ENCODE assay signal across 40 cellular contexts in genomic region chr6:19319005-19319404, GRCh38.
"Had no signal": no experiment of that assay in that cellular context is flagged by ENCODE, and none has a peak within 500 bp of the region (broad histone marks: within the 10 kb centered on the region; RNA-seq: fewer than 3 reads in every experiment).

No MANE protein-coding gene starts in this region.

- H3K4me1 Mint-ChIP-seq: activated naive CD4-positive, alpha-beta T cell treated with anti-CD3 and anti-CD28 coated beads, Interleukin-2, amount 10 ng/mL, durations not matched to agents 7 days and 5 days; activated naive CD4-positive, alpha-beta T cell treated with anti-CD3 and anti-CD28 coated beads, Interleukin-2, amount 50 U/mL, for 24 hours; activated naive CD8-positive, alpha-beta T cell treated with anti-CD3 and anti-CD28 coated beads for 36 hours; activated naive CD8-positive, alpha-beta T cell treated with anti-CD3 and anti-CD28 coated beads, Interleukin-2, amount 10 ng/mL, durations not matched to agents 7 days and 5 days; activated naive CD8-positive, alpha-beta T cell treated with anti-CD3 and anti-CD28 coated beads, Interleukin-2, amount 50 U/mL, for 24 hours; activated T-helper 17 cell treated with anti-CD3 and anti-CD28 coated beads, Interleukin-2, amount 50 U/mL, for 72 hours; central memory CD8-positive, alpha-beta T cell had no signal

- H3K27me3 Mint-ChIP-seq: activated naive CD4-positive, alpha-beta T cell treated with anti-CD3 and anti-CD28 coated beads, Interleukin-2, amount 10 ng/mL, durations not matched to agents 7 days and 5 days; activated naive CD4-positive, alpha-beta T cell treated with anti-CD3 and anti-CD28 coated beads, Interleukin-2, amount 50 U/mL, for 24 hours; activated naive CD8-positive, alpha-beta T cell; activated naive CD8-positive, alpha-beta T cell treated with anti-CD3 and anti-CD28 coated beads for 36 hours; activated naive CD8-positive, alpha-beta T cell treated with anti-CD3 and anti-CD28 coated beads, Interleukin-2, amount 10 ng/mL, durations not matched to agents 7 days and 5 days; activated naive CD8-positive, alpha-beta T cell treated with anti-CD3 and anti-CD28 coated beads, Interleukin-2, amount 50 U/mL, for 24 hours; activated T-cell treated with anti-CD3 and anti-CD28 coated beads, Interleukin-2, amount 50 U/mL, for 24 hours; activated T-helper 17 cell treated with anti-CD3 and anti-CD28 coated beads, Interleukin-2, amount 50 U/mL, for 72 hours; central memory CD8-positive, alpha-beta T cell had no signal

- FAIRE-seq: astrocyte, bronchial epithelial cell had no signal

- H3K36me3 Mint-ChIP-seq: activated naive CD4-positive, alpha-beta T cell treated with anti-CD3 and anti-CD28 coated beads, Interleukin-2, amount 10 ng/mL, durations not matched to agents 7 days and 5 days; activated naive CD4-positive, alpha-beta T cell treated with anti-CD3 and anti-CD28 coated beads, Interleukin-2, amount 50 U/mL, for 24 hours; activated naive CD4-positive, alpha-beta T cell treated with anti-CD3 and anti-CD28 coated beads, Interleukin-2, amount 50 U/mL, for 72 hours; activated naive CD8-positive, alpha-beta T cell; activated naive CD8-positive, alpha-beta T cell treated with anti-CD3 and anti-CD28 coated beads for 36 hours; activated naive CD8-positive, alpha-beta T cell treated with anti-CD3 and anti-CD28 coated beads, Interleukin-2, amount 10 ng/mL, durations not matched to agents 7 days and 5 days; brain had no signal

- H3K27ac ChIP-seq: adrenal gland, ascending aorta, body of pancreas, brain microvascular endothelial cell, breast epithelium, cardiac muscle cell had no signal

- H3K4me1 ChIP-seq: adrenal gland, body of pancreas, breast epithelium had no signal

- H3K27ac Mint-ChIP-seq: activated naive CD4-positive, alpha-beta T cell treated with anti-CD3 and anti-CD28 coated beads for 36 hours; activated naive CD4-positive, alpha-beta T cell treated with anti-CD3 and anti-CD28 coated beads, Interleukin-2, amount 10 ng/mL, durations not matched to agents 7 days and 5 days; activated naive CD4-positive, alpha-beta T cell treated with anti-CD3 and anti-CD28 coated beads, Interleukin-2, amount 50 U/mL, for 24 hours; activated naive CD4-positive, alpha-beta T cell treated with anti-CD3 and anti-CD28 coated beads, Interleukin-2, amount 50 U/mL, for 72 hours; activated naive CD8-positive, alpha-beta T cell; activated naive CD8-positive, alpha-beta T cell treated with anti-CD3 and anti-CD28 coated beads for 36 hours; activated naive CD8-positive, alpha-beta T cell treated with anti-CD3 and anti-CD28 coated beads, Interleukin-2, amount 10 ng/mL, durations not matched to agents 7 days and 5 days; activated naive CD8-positive, alpha-beta T cell treated with anti-CD3 and anti-CD28 coated beads, Interleukin-2, amount 50 U/mL, for 24 hours; activated T-cell treated with anti-CD3 and anti-CD28 coated beads, Interleukin-2, amount 50 U/mL, for 24 hours; activated T-cell treated with anti-CD3 and anti-CD28 coated beads, Interleukin-2, amount 50 U/mL, for 72 hours; activated T-helper 1 cell treated with anti-CD3 and anti-CD28 coated beads, Interleukin-12 subunit alpha, Interleukin-12 subunit beta, Interleukin-2, Interleukin-4 antibody, amounts not matched to agents 30 ng/mL and 10 ng/mL and 1 ng/mL, durations not matched to agents 14 hours and 24 hours and 36 hours; activated T-helper 17 cell treated with anti-CD3 and anti-CD28 coated beads, Interleukin-2, amount 50 U/mL, for 72 hours; activated T-helper 2 cell treated with anti-CD3 and anti-CD28 coated beads, Interferon-gamma antibody, Interleukin-2, Interleukin-4, amounts not matched to agents 10 μg/mL and 5 μg/mL and 100 μg/mL, durations not matched to agents 14 hours and 24 hours and 36 hours had no signal

- ATAC-seq: activated naive CD4-positive, alpha-beta T cell treated with anti-CD3 and anti-CD28 coated beads, Interleukin-2, amount 50 U/mL, for 72 hours; activated naive CD8-positive, alpha-beta T cell treated with anti-CD3 and anti-CD28 coated beads, Interleukin-2, amount 50 U/mL, for 24 hours; activated T-cell treated with anti-CD3 and anti-CD28 coated beads, Interleukin-2, amount 50 U/mL, for 4 hours; activated T-cell treated with anti-CD3 and anti-CD28 coated beads, Interleukin-2, amount 50 U/mL, for 72 hours; activated T-helper 17 cell treated with anti-CD3 and anti-CD28 coated beads, Interleukin-2, amount 50 U/mL, for 72 hours; body of pancreas had no signal

- H3K9me3 ChIP-seq: adrenal gland, ascending aorta, body of pancreas, breast epithelium had no signal

- H3K4me3 ChIP-seq: adrenal gland, ascending aorta, body of pancreas, breast epithelium, cardiac muscle cell had no signal

- DNase-seq: activated effector memory CD4-positive, alpha-beta T cell treated with anti-CD3 and anti-CD28 coated beads, Interleukin-2, amount 50 U/mL, for 16 hours; activated effector memory CD4-positive, alpha-beta T cell treated with Interleukin-2 at 50 U/mL for 16 hours; activated gamma-delta T cell; activated gamma-delta T cell treated with Interleukin-2 at 50 U/mL for 16 hours; activated naive CD4-positive, alpha-beta T cell; activated naive CD4-positive, alpha-beta T cell treated with anti-CD3 and anti-CD28 coated beads for 36 hours; activated naive CD4-positive, alpha-beta T cell treated with anti-CD3 and anti-CD28 coated beads, Interleukin-2, amount 10 ng/mL, durations not matched to agents 7 days and 5 days; activated naive CD4-positive, alpha-beta T cell treated with anti-CD3 and anti-CD28 coated beads, Interleukin-2, amount 50 U/mL, for 16 hours; activated naive CD4-positive, alpha-beta T cell treated with Interleukin-2 at 50 U/mL for 16 hours; activated naive CD8-positive, alpha-beta T cell treated with anti-CD3 and anti-CD28 coated beads for 36 hours; activated naive CD8-positive, alpha-beta T cell treated with anti-CD3 and anti-CD28 coated beads, Interleukin-2, amount 10 ng/mL, durations not matched to agents 7 days and 5 days; activated naive CD8-positive, alpha-beta T cell treated with anti-CD3 and anti-CD28 coated beads, Interleukin-2, amount 50 U/mL, for 24 hours; activated T-cell treated with anti-CD3 and anti-CD28 coated beads, Interleukin-2, amount 50 U/mL, for 1 hour; activated T-cell treated with anti-CD3 and anti-CD28 coated beads, Interleukin-2, amount 50 U/mL, for 24 hours; activated T-cell treated with anti-CD3 and anti-CD28 coated beads, Interleukin-2, amount 50 U/mL, for 4 hours; activated T-cell treated with anti-CD3 and anti-CD28 coated beads, Interleukin-2, amount 50 U/mL, for 48 hours; activated T-cell treated with anti-CD3 and anti-CD28 coated beads, Interleukin-2, amount 50 U/mL, for 72 hours; adrenal gland; amniotic stem cell; amygdala; anterior cingulate cortex; aorta; body of pancreas; brain microvascular endothelial cell; caudate nucleus; central memory CD4-positive, alpha-beta T cell; cerebellar nuclear complex had no signal

- H3K27me3 ChIP-seq: adrenal gland, ascending aorta, body of pancreas, brain microvascular endothelial cell, breast epithelium, cardiac muscle cell had no signal

- H3K36me3 ChIP-seq: adrenal gland, ascending aorta, brain microvascular endothelial cell, breast epithelium, cardiac muscle cell had no signal

- H3K4me3 Mint-ChIP-seq: activated naive CD4-positive, alpha-beta T cell treated with anti-CD3 and anti-CD28 coated beads for 36 hours; activated naive CD4-positive, alpha-beta T cell treated with anti-CD3 and anti-CD28 coated beads, Interleukin-2, amount 10 ng/mL, durations not matched to agents 7 days and 5 days; activated naive CD4-positive, alpha-beta T cell treated with anti-CD3 and anti-CD28 coated beads, Interleukin-2, amount 50 U/mL, for 24 hours; activated naive CD8-positive, alpha-beta T cell; activated naive CD8-positive, alpha-beta T cell treated with anti-CD3 and anti-CD28 coated beads for 36 hours; activated naive CD8-positive, alpha-beta T cell treated with anti-CD3 and anti-CD28 coated beads, Interleukin-2, amount 10 ng/mL, durations not matched to agents 7 days and 5 days; activated naive CD8-positive, alpha-beta T cell treated with anti-CD3 and anti-CD28 coated beads, Interleukin-2, amount 50 U/mL, for 24 hours; activated T-cell treated with anti-CD3 and anti-CD28 coated beads, Interleukin-2, amount 50 U/mL, for 24 hours; activated T-cell treated with anti-CD3 and anti-CD28 coated beads, Interleukin-2, amount 50 U/mL, for 4 hours; activated T-cell treated with anti-CD3 and anti-CD28 coated beads, Interleukin-2, amount 50 U/mL, for 72 hours; activated T-helper 1 cell treated with anti-CD3 and anti-CD28 coated beads, Interleukin-12 subunit alpha, Interleukin-12 subunit beta, Interleukin-2, Interleukin-4 antibody, amounts not matched to agents 30 ng/mL and 10 ng/mL and 1 ng/mL, durations not matched to agents 14 hours and 24 hours and 36 hours; activated T-helper 17 cell treated with anti-CD3 and anti-CD28 coated beads, Interleukin-2, amount 50 U/mL, for 72 hours; brain; central memory CD8-positive, alpha-beta T cell had no signal
